In the genomic region with DNA sequence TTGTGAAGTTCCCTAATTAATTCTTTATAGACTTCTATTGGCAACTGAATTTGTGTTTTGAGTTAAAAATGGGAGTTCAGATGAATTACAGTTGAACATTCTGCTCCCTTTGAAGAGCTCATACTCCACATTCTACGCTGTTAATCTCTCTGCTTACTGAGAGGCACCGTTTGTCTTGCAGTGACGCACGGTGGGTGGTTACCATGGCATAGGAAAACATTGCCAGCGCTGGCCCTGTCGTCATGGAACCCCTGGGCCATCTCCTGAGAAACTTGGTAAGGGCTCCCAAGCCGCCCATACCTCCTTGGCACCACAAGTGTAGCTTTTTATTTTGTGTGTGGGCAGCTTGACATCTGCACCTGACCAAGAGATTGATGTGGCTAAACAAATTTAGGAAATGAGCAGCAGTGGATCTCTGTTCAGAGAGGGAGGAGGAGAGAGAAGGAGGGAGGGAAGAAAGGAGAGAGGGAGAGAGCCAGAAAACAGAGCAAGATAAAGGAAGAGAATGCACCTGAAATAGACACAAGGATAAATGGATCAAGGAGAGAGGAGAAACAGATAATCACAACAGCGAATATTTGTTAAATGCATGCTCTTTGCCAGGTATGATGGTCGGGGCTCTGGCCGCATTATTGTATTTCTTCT, we compare ENCODE assay signal across 11 cellular contexts.
A peak's percentile ranks its signal among the peaks of the same experiment; 100 is the strongest.
DNase-seq lines count a peak whose midpoint lies in the region; ATAC-seq and TF ChIP-seq lines count a peak whose summit lies in the region.
"Had no signal": no experiment of that assay in that cellular context is flagged by ENCODE, and none has a peak within 500 bp of the region (broad histone marks: within the 10 kb centered on the region; RNA-seq: fewer than 3 reads in every experiment).

No MANE protein-coding gene starts in this region.

- no peak overlapping the region for H3K4me3 Mint-ChIP-seq in progenitor cell of endocrine pancreas (ENCODE audit: low read depth)

- peaks cover 2% of the 10 kb centered on the region for H3K36me3 Mint-ChIP-seq in progenitor cell of endocrine pancreas (ENCODE audit: insufficient read depth)

- no peaks in the 10 kb centered on the region for H3K4me1 Mint-ChIP-seq in progenitor cell of endocrine pancreas (ENCODE audit: low read depth)

- intact Hi-C loops in adrenal gland (cut with DNase I), result no loop called here
- intact Hi-C loops in right cardiac atrium (cut with DNase I), result no loop called here
- intact Hi-C loops in posterior vena cava (cut with DNase I), result no loop called here

- peaks cover 10% of the 10 kb centered on the region for H3K27me3 Mint-ChIP-seq in progenitor cell of endocrine pancreas

- WGBS in adrenal gland, 4 donors, result 47 to 65% (median 53%) methylated on average over 10 of the region's 10 CpGs
- WGBS in right cardiac atrium, result 43% methylated on average over 10 of the region's 10 CpGs

- DNase-seq in C1 segment of cervical spinal cord (lab: John Stamatoyannopoulos, UW), result peak in 8 of 14 donors; percentile 1 to 63 (median 40)
- peak in 4 of 7 donors; percentile 20 to 91 (median 26) for DNase-seq in adrenal gland
- DNase-seq in right cardiac atrium, result peak; percentile 59 to 72 (median 68)
- peak; percentile 27 for DNase-seq in occipital lobe (lab: John Stamatoyannopoulos, UW)
- DNase-seq in progenitor cell of endocrine pancreas (ENCODE audit: low spot score, unreplicated experiment), result no peak
- DNase-seq in posterior vena cava (ENCODE audit: low spot score), result no peak
- DNase-seq: islet precursor cell, KG1 had no signal

- H3K4me1 ChIP-seq in adrenal gland (replicated peaks in 1 of 2) (no peaks in the 10 kb centered on the region), right cardiac atrium (ENCODE audit: control insufficient read depth, insufficient read depth, low read length) (no peaks in the 10 kb centered on the region)
- H3K4me1 ChIP-seq: vagina had no signal

- H3K9me3 ChIP-seq in adrenal gland (replicated peaks in 1 of 3), result no peaks in the 10 kb centered on the region
- H3K9me3 ChIP-seq in right cardiac atrium (ENCODE audit: control insufficient read depth, low read length), result no peaks in the 10 kb centered on the region
- H3K9me3 ChIP-seq: vagina had no signal

- TF ChIP-seq CTCF in adrenal gland (IDR thresholded peaks at IDR 0.05) (no peak), progenitor cell of endocrine pancreas (IDR thresholded peaks at IDR 0.05; ENCODE audit: unreplicated experiment) (no peak)

- H3K27ac ChIP-seq in adrenal gland, result no peak overlapping the region
- no peak overlapping the region for H3K27ac ChIP-seq in right cardiac atrium (ENCODE audit: low read length)
- H3K27ac ChIP-seq: vagina had no signal

- peaks cover 7% of the 10 kb centered on the region for H3K9me3 Mint-ChIP-seq in progenitor cell of endocrine pancreas (ENCODE audit: low read depth)

- no peak for TF ChIP-seq POLR2A in adrenal gland (IDR thresholded peaks at IDR 0.05)

- H3K27me3 ChIP-seq in adrenal gland (no peaks in the 10 kb centered on the region), right cardiac atrium (ENCODE audit: control insufficient read depth, insufficient read depth) (no peaks in the 10 kb centered on the region)
- H3K27me3 ChIP-seq: vagina had no signal

- H3K4me3 ChIP-seq in adrenal gland (no peak overlapping the region), right cardiac atrium (ENCODE audit: low read length) (no peak overlapping the region)
- H3K4me3 ChIP-seq: vagina had no signal

- no peaks in the 10 kb centered on the region for H3K36me3 ChIP-seq in adrenal gland (replicated peaks in 1 of 2)
- H3K36me3 ChIP-seq: vagina had no signal

- peak; percentile 90 to 93 for ATAC-seq in right cardiac atrium
- ATAC-seq in GM21576 (IDR thresholded peaks at IDR 0.05; ENCODE audit: unreplicated experiment), result no peak
- ATAC-seq in HG03039 (IDR thresholded peaks at IDR 0.05; ENCODE audit: unreplicated experiment), result no peak

- no peak overlapping the region for H3K27ac Mint-ChIP-seq in progenitor cell of endocrine pancreas

Comparison
In these comparisons a context has a peak if more than half of its experiments do, and no peak if none do; other contexts are left out.
1. DNase-seq: peak in C1 segment of cervical spinal cord (8 of 14), adrenal gland (4 of 7), right cardiac atrium (3 of 3) and occipital lobe (single experiment); none in progenitor cell of endocrine pancreas (single experiment) and posterior vena cava (single experiment).
2. ATAC-seq: peak in right cardiac atrium (2 of 2); none in GM21576 (single experiment) and HG03039 (single experiment).